In the genomic region with DNA sequence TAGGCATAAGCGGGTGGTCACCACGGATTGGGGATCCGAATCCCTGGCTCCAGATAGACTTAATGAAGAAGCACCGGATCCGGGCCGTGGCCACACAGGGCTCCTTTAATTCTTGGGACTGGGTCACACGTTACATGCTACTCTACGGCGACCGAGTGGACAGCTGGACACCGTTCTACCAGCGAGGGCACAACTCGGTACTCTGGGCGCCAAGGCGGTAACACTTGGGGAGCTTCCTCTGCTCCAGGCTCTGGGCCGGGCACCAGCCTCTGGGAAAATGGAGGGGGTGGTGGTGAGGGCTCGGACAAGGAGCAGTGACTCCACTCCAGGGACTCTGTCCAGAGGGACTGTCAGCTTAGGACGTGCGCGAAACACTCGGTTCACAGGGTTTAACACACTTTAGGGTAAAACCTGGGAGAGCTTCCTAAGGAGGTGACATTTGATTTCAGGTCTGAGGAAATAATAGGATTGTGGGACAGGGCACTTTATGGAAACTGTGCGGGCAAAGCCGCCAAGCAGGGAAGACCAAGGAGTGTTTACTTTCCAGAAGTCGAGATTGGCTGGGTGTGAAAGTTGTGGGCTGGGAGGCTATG, we compare ENCODE assay signal across 16 cellular contexts. TPM values are rescaled to one million over a fixed set of nuclear protein-coding genes. Genes with fewer than 3 reads are reported as not detected.
DNase-seq lines count a peak whose midpoint lies in the region; ATAC-seq and TF ChIP-seq lines count a peak whose summit lies in the region.
"Had no signal": no experiment of that assay in that cellular context is flagged by ENCODE, and none has a peak within 500 bp of the region (broad histone marks: within the 10 kb centered on the region; RNA-seq: fewer than 3 reads in every experiment).

No MANE protein-coding gene starts in this region.

- H3K4me1 ChIP-seq in rectal smooth muscle tissue (ENCODE audit: control insufficient read depth, insufficient read depth, low read length) (peaks cover 16% of the 10 kb centered on the region), Caco-2 (peaks cover 14% of the 10 kb centered on the region)

- TF ChIP-seq CTCF in cardiac fibroblast (IDR thresholded peaks at IDR 0.05; ENCODE audit: low read depth, low read length) (no peak), Caco-2 (IDR thresholded peaks at IDR 0.05; ENCODE audit: insufficient read depth in 1 of 2, low read depth in 1 of 2, low read length in 1 of 2, severe bottlenecking in 1 of 2, unreplicated experiment in 1 of 2) (no peak)

- H3K27ac ChIP-seq in rectal smooth muscle tissue (ENCODE audit: low read depth, low read length), result peak overlapping the region; percentile 77
- H3K27ac ChIP-seq: BLaER1 treated with 17β-estradiol and CSF1 and Interleukin-3, amounts not matched to agents 10 nM and 100 nM had no signal

- POLR2A ChIA-PET in Caco-2 (lab: Charles Lee), result no interaction called here

- intact Hi-C loops in Caco-2 (cut with micrococcal nuclease; ENCODE audit: unreplicated experiment), result no loop called here

- ATAC-seq in GM21360 (IDR thresholded peaks at IDR 0.05; ENCODE audit: unreplicated experiment), result no peak
- ATAC-seq: Panc1 had no signal

- H3K36me3 Mint-ChIP-seq in Caco-2 (ENCODE audit: insufficient read depth, unreplicated experiment), result peaks cover 7% of the 10 kb centered on the region

- H3K27me3 ChIP-seq in rectal smooth muscle tissue (ENCODE audit: control insufficient read depth, insufficient read depth, low read length), result no peaks in the 10 kb centered on the region
- H3K27me3 ChIP-seq in Caco-2 (replicated peaks; ENCODE audit: control insufficient read depth, insufficient read depth, low read length), result no peaks in the 10 kb centered on the region

- H3K4me1 Mint-ChIP-seq in Caco-2 (ENCODE audit: low read depth, unreplicated experiment), result peaks cover 8% of the 10 kb centered on the region

- H3K9ac ChIP-seq in rectal smooth muscle tissue (ENCODE audit: low read length), result no peak overlapping the region

- DNase-seq in cardiac fibroblast (ENCODE audit: low read depth in 2 of 2) (no peak), Caco-2 (no peak), amniotic stem cell (lab: John Stamatoyannopoulos, UW) (no peak)
- DNase-seq in activated CD4-positive, alpha-beta T cell treated with anti-CD3 and anti-CD28 coated beads, Interleukin-2, amount 50 U/mL, for 4 hours, result no peak
- DNase-seq: activated CD4-positive, alpha-beta memory T cell treated with anti-CD3 and anti-CD28 coated beads, Interleukin-2, amount 10 ng/mL, durations not matched to agents 7 days and 5 days; activated naive CD4-positive, alpha-beta T cell treated with anti-CD3 and anti-CD28 coated beads, Interleukin-2, amount 50 U/mL, for 16 hours; NCI-H1105; stimulated activated CD4-positive, alpha-beta T cell treated with anti-CD3 and anti-CD28 coated beads, Interleukin-12 subunit alpha, Interleukin-12 subunit beta, amount 100 ng/mL, for 4 hours had no signal

- H3K27ac Mint-ChIP-seq in Caco-2 (ENCODE audit: unreplicated experiment), result no peak overlapping the region
- H3K27ac Mint-ChIP-seq: activated CD4-positive, alpha-beta memory T cell treated with anti-CD3 and anti-CD28 coated beads, Interleukin-2, amount 10 ng/mL, durations not matched to agents 7 days and 5 days; T-helper 2 cell treated with Interferon-gamma antibody and Interleukin-4, amounts not matched to agents 5 μg/mL and 100 μg/mL, for 36 hours had no signal

- CTCF ChIA-PET in Caco-2 (lab: Charles Lee), result interaction anchor here (0.6 kb wide), 1 partner anchor 79 kb away, joined by 7 read pairs; no protein-coding TSS in a partner anchor

- no peaks in the 10 kb centered on the region for H3K9me3 Mint-ChIP-seq in Caco-2 (ENCODE audit: unreplicated experiment)
- H3K9me3 Mint-ChIP-seq: activated CD4-positive, alpha-beta memory T cell treated with anti-CD3 and anti-CD28 coated beads, Interleukin-2, amount 10 ng/mL, durations not matched to agents 7 days and 5 days; T-helper 2 cell treated with Interferon-gamma antibody and Interleukin-4, amounts not matched to agents 5 μg/mL and 100 μg/mL, for 36 hours had no signal

- H3K4me3 ChIP-seq in GM08714 (ENCODE audit: low read length) (peak overlapping the region; percentile 60; the same call in 1 of the 2 replicates), cardiac fibroblast (replicated peaks in 1 of 2; ENCODE audit: low read depth in 2 of 2, low read length in 2 of 2) (peak overlapping the region; percentile 72 to 74), iPS-18c (ENCODE audit: insufficient read depth, low read depth, low read length) (peak overlapping the region; percentile 38; the same call in 1 of the 2 replicates), rectal smooth muscle tissue (ENCODE audit: low read length) (peak overlapping the region; percentile 70), Caco-2 (ENCODE audit: low read depth, low read length) (no peak overlapping the region)
- H3K4me3 ChIP-seq: mucosa of descending colon had no signal

- H3K36me3 ChIP-seq in rectal smooth muscle tissue (ENCODE audit: control insufficient read depth, insufficient read depth, low read length) (no peaks in the 10 kb centered on the region), Caco-2 (ENCODE audit: control insufficient read depth, insufficient read depth, low read length) (no peaks in the 10 kb centered on the region)

- no TSS peak for BruUV-seq in Caco-2 (replicated peaks; lab: Mats Ljungman, UMichigan)

- no peaks in the 10 kb centered on the region for H3K9me3 ChIP-seq in iPS-18c (ENCODE audit: control insufficient read depth, insufficient read depth, low read length)
- no peaks in the 10 kb centered on the region for H3K9me3 ChIP-seq in Caco-2
- H3K9me3 ChIP-seq: BLaER1 treated with 17β-estradiol and CSF1 and Interleukin-3, amounts not matched to agents 10 nM and 100 nM; mucosa of descending colon had no signal

- no peaks in the 10 kb centered on the region for H3K27me3 Mint-ChIP-seq in Caco-2 (ENCODE audit: insufficient read depth, unreplicated experiment)

- H3K4me3 Mint-ChIP-seq in Caco-2 (ENCODE audit: unreplicated experiment), result no peak overlapping the region
- H3K4me3 Mint-ChIP-seq: activated CD4-positive, alpha-beta memory T cell treated with anti-CD3 and anti-CD28 coated beads, Interleukin-2, amount 10 ng/mL, durations not matched to agents 7 days and 5 days had no signal

RNA-seq across cellular contexts. Expression of gene CNTNAP1, which starts 1.8 kb away (rescaled TPM):
- total RNA-seq in Caco-2 (2022), result 7.2 and 7.5 TPM in 2 replicates

RNA-seq across cellular contexts. Expression of gene CCR10, which starts 2.5 kb away (rescaled TPM):
- 1.6 and 3.2 TPM in 2 replicates for total RNA-seq in Caco-2 (2022)

RNA-seq across cellular contexts. Expression of gene PLEKHH3, which starts 7.3 kb away (rescaled TPM):
- 25.3 and 26.2 TPM in 2 replicates for total RNA-seq in Caco-2 (2022)

RNA-seq across cellular contexts. Expression of gene TUBG2, which starts 25.0 kb away (rescaled TPM):
- total RNA-seq in Caco-2 (2022), result 23.8 and 26.5 TPM in 2 replicates
